Comparison of ENCODE assay signal across 7 cellular contexts in the genomic region with DNA sequence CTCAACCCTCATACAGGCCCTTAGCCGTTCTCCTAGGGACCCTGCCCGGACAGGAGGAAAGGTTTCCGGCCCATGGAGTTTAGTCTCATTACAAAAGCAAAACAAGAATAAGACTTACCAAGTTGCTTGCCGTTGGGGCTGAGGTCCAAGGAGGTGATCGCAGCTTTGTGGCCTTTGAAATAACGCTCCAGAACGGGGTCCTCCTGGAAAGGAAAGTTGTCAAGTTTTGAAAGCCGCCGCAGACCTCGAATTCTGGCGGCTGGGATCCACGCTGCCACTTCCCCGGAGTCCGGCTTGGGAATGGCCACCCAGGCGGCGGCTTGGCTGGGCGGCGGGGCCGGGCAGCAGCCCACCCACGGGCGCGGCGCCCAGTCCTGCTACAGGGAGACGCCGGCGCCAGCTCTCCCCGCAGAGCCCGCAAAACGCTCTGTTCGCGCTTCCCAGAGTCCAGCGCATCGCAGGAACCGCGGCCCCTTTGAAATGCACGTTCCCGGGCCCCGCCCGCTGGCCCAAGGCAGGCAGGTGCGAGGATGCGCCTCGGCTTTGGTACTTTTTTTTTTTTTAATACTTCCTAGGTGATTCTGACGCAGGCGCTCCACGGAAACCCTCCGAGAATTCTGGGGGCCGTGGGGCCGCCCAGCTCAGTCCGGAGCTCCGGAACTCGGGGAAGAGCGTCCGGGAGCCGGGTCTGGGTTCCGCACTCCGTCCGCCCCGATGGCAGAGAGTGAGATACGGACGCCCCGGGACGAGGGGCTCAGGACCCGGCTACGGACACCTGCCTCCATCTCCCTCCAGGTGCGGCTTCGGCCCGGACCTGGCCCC. TPM values are rescaled to one million over a fixed set of nuclear protein-coding genes. Genes with fewer than 3 reads are reported as not detected.
A peak's percentile ranks its signal among the peaks of the same experiment; 100 is the strongest.
DNase-seq lines count a peak whose midpoint lies in the region; ATAC-seq and TF ChIP-seq lines count a peak whose summit lies in the region.

No MANE protein-coding gene starts in this region.

- intact Hi-C loops in HCT116 (cut with micrococcal nuclease): loop anchor here (2.0 to 5.0 kb wide), 3 partner anchors 173 to 1413 kb away; a partner anchor contains a TSS

- TF ChIP-seq RAD21 in HCT116 (IDR thresholded peaks at IDR 0.05; ENCODE audit: low read depth): no peak

- H3K36me3 ChIP-seq in HCT116 (ENCODE audit: control insufficient read depth in 1 of 2, insufficient read depth in 2 of 2, low read length in 2 of 2) (peaks cover 0 to 2% of the 10 kb centered on the region in 2 experiments; a peak in 2 of 4 replicates), MG63 (peaks cover 12% of the 10 kb centered on the region), mesodermal cell (ENCODE audit: control insufficient read depth, insufficient read depth, low read length) (peaks cover 26% of the 10 kb centered on the region)

- peaks cover 4 to 17% of the 10 kb centered on the region in 2 experiments; a peak in 3 of 4 replicates for H3K4me1 ChIP-seq in HCT116 (ENCODE audit: control insufficient read depth in 1 of 2, insufficient read depth in 2 of 2, low read length in 2 of 2)
- H3K4me1 ChIP-seq in mesodermal cell (ENCODE audit: control insufficient read depth, insufficient read depth, low read length, poor library complexity, severe bottlenecking): peaks cover 5% of the 10 kb centered on the region

- CTCF ChIA-PET in HCT116 (lab: Charles Lee): interaction anchor here (0.8 to 2.6 kb wide), 7 partner anchors 12 to 508 kb away, joined by 3 to 10 read pairs (median 6); no protein-coding TSS in a partner anchor

- peak overlapping the region; percentile 71 for H3K9ac ChIP-seq in HCT116 (ENCODE audit: low read length)

- 0 to 1% methylated on average over 39 to 58 of the region's 67 CpGs for WGBS in mesodermal cell (ENCODE audit: insufficient coverage in 2 of 2), 2 experiments

- TF ChIP-seq CTCF in HCT116 (IDR thresholded peaks at IDR 0.05 in 2 of 3, conservative IDR thresholded peaks at IDR 0.05 in 1 of 3; ENCODE audit: borderline replicate concordance in 1 of 3, insufficient read depth in 1 of 3, low read depth in 2 of 3, low read length in 2 of 3): no peak; a peak in 1 of 6 replicates

- peaks cover 18% of the 10 kb centered on the region for H3K79me2 ChIP-seq in HCT116 (ENCODE audit: insufficient read depth, low read length)

- H3K9me2 ChIP-seq in HCT116 (ENCODE audit: insufficient read depth): no peaks in the 10 kb centered on the region

- H2AFZ ChIP-seq in HCT116 (ENCODE audit: low read depth, low read length, poor library complexity, severe bottlenecking): no peak overlapping the region

- POLR2A ChIA-PET in HCT116 (lab: Charles Lee): interaction anchor here (1.6 kb wide), 1 partner anchor 173 kb away, joined by 5 read pairs; a partner anchor contains a TSS

- no peak for TF ChIP-seq POLR2A in HCT116 (IDR thresholded peaks at IDR 0.05; ENCODE audit: borderline replicate concordance, extremely low read depth, insufficient read depth, insufficient read length)

- H3K27ac ChIP-seq in HCT116 (ENCODE audit: low read depth, low read length): peak overlapping the region; percentile 72
- peak overlapping the region; percentile 77 for H3K27ac ChIP-seq in mesodermal cell (ENCODE audit: low read depth, low read length, severe bottlenecking)

- H3K9me3 ChIP-seq in HCT116 (ENCODE audit: control insufficient read depth in 1 of 2, insufficient read depth in 1 of 2, low read depth in 1 of 2, low read length in 2 of 2) (no peaks in the 10 kb centered on the region), MG63 (no peaks in the 10 kb centered on the region), mesodermal cell (ENCODE audit: control insufficient read depth, low read length) (no peaks in the 10 kb centered on the region)

- DNase-seq in HCT116 (ENCODE audit: low read depth, low spot score) (no peak), MG63 (peak; percentile 58)
- DNase-seq in activated CD4-positive, alpha-beta T cell treated with anti-CD3 and anti-CD28 coated beads, Interleukin-2, amount 50 U/mL, for 1 hour: peak; percentile 37
- peak; percentile 16 for DNase-seq in effector CD8-positive, alpha-beta T cell (lab: John Stamatoyannopoulos, UW)
- DNase-seq in stimulated activated CD8-positive, alpha-beta memory T cell treated with anti-CD3 and anti-CD28 coated beads, Interleukin-4, amount 100 ng/mL, for 24 hours (ENCODE audit: low read depth): peak; percentile 24

- H3K4me3 ChIP-seq in HCT116 (replicated peaks in 1 of 2; ENCODE audit: low read depth in 1 of 2, low read length in 2 of 2): peak overlapping the region; percentile 81 to 86
- H3K4me3 ChIP-seq in MG63: peak overlapping the region; percentile 96
- peak overlapping the region; percentile 96 for H3K4me3 ChIP-seq in mesodermal cell (ENCODE audit: extremely low read depth, insufficient read depth, low read length, poor library complexity, severe bottlenecking)

- RAD21 ChIA-PET in HCT116 (lab: Charles Lee; ENCODE audit: low non-redundant PET in 1 of 2, low total read pairs in 2 of 2, uncharacterized antibody in 2 of 2, unreplicated experiment in 2 of 2): interaction anchor here in 1 of 2 experiments (1.0 kb wide), 1 partner anchor 506 kb away, joined by 4 read pairs; no protein-coding TSS in a partner anchor

- no peaks in the 10 kb centered on the region for H4K20me1 ChIP-seq in HCT116 (ENCODE audit: insufficient read depth)

- ATAC-seq in GM18499 (IDR thresholded peaks at IDR 0.05; ENCODE audit: insufficient read depth, unreplicated experiment) (peak; percentile 16), HCT116 (peak; percentile 48)

- BruUV-seq in HCT116 (replicated peaks; lab: Mats Ljungman, UMichigan): no TSS peak

- H3K27me3 ChIP-seq in HCT116 (ENCODE audit: insufficient read depth, low read length) (no peaks in the 10 kb centered on the region), MG63 (no peaks in the 10 kb centered on the region)

- peak overlapping the region; percentile 85 for H3K4me2 ChIP-seq in HCT116 (ENCODE audit: low read length)

TF ChIP-seq in HCT116, 20 proteins besides CTCF, POLR2A, EP300 and RAD21 (continues in another document):
- TF ChIP-seq, protein P1, sequence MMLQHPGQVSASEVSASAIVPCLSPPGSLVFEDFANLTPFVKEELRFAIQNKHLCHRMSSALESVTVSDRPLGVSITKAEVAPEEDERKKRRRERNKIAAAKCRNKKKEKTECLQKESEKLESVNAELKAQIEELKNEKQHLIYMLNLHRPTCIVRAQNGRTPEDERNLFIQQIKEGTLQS (IDR thresholded peaks at IDR 0.05): no peak
- no peak for TF ChIP-seq EZH2 (IDR thresholded peaks at IDR 0.05)
- no peak; the same call in 1 of the 2 replicates for TF ChIP-seq CBX3 (IDR thresholded peaks at IDR 0.05; ENCODE audit: low read depth)
- TF ChIP-seq EZH2phosphoT487 (IDR thresholded peaks at IDR 0.05; ENCODE audit: borderline replicate concordance): no peak
- 0 out of 2 replicates have a peak, but pooled peaks have one; percentile 29 for TF ChIP-seq ZFX (IDR thresholded peaks at IDR 0.05)
- TF ChIP-seq ZNF274 (IDR thresholded peaks at IDR 0.05; ENCODE audit: low read depth, low read length): no peak
- TF ChIP-seq CEBPB (IDR thresholded peaks at IDR 0.05; ENCODE audit: low read depth): no peak
- no peak for TF ChIP-seq YY1 (IDR thresholded peaks at IDR 0.05; ENCODE audit: extremely low read depth, insufficient replicate concordance, low read depth, low read length)
- TF ChIP-seq, protein P2, sequence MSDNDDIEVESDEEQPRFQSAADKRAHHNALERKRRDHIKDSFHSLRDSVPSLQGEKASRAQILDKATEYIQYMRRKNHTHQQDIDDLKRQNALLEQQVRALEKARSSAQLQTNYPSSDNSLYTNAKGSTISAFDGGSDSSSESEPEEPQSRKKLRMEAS (IDR thresholded peaks at IDR 0.05): peak; percentile 76
- TF ChIP-seq TCF7L2 (IDR thresholded peaks at IDR 0.05; ENCODE audit: borderline replicate concordance, extremely low read depth, insufficient read depth, insufficient read length): peak; percentile 92
- TF ChIP-seq JUND (IDR thresholded peaks at IDR 0.05): no peak
- TF ChIP-seq FOSL1 (IDR thresholded peaks at IDR 0.05; ENCODE audit: low read depth): no peak
- no peak for TF ChIP-seq EGR1 (IDR thresholded peaks at IDR 0.05; ENCODE audit: low read depth)
- TF ChIP-seq, protein P3, sequence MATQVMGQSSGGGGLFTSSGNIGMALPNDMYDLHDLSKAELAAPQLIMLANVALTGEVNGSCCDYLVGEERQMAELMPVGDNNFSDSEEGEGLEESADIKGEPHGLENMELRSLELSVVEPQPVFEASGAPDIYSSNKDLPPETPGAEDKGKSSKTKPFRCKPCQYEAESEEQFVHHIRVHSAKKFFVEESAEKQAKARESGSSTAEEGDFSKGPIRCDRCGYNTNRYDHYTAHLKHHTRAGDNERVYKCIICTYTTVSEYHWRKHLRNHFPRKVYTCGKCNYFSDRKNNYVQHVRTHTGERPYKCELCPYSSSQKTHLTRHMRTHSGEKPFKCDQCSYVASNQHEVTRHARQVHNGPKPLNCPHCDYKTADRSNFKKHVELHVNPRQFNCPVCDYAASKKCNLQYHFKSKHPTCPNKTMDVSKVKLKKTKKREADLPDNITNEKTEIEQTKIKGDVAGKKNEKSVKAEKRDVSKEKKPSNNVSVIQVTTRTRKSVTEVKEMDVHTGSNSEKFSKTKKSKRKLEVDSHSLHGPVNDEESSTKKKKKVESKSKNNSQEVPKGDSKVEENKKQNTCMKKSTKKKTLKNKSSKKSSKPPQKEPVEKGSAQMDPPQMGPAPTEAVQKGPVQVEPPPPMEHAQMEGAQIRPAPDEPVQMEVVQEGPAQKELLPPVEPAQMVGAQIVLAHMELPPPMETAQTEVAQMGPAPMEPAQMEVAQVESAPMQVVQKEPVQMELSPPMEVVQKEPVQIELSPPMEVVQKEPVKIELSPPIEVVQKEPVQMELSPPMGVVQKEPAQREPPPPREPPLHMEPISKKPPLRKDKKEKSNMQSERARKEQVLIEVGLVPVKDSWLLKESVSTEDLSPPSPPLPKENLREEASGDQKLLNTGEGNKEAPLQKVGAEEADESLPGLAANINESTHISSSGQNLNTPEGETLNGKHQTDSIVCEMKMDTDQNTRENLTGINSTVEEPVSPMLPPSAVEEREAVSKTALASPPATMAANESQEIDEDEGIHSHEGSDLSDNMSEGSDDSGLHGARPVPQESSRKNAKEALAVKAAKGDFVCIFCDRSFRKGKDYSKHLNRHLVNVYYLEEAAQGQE (IDR thresholded peaks at IDR 0.05; ENCODE audit: low read depth): no peak
- peak; percentile 4; the same call in 1 of the 2 replicates for TF ChIP-seq SP1 (IDR thresholded peaks at IDR 0.05; ENCODE audit: low read depth)
- no peak for TF ChIP-seq POLR2AphosphoS5 (IDR thresholded peaks at IDR 0.05; ENCODE audit: low read depth, low read length)

RNA-seq across cellular contexts. Expression of a gene that starts 0.6 kb away (rescaled TPM):
- total RNA-seq in HCT116 (2021; ENCODE audit: unreplicated experiment): 2.8 TPM
- 0.60 and 0.77 TPM in 2 replicates for polyA plus RNA-seq in HCT116 (2012)
- 3.5 and 5.3 TPM in 2 replicates for total RNA-seq in MG63 (2014; rRNA removed; shearing (Covaris generic); ENCODE audit: low replicate concordance)
- 4.2 TPM for polyA plus RNA-seq in mesodermal cell (2013, experiment 1 of 2)
- 5.3 TPM for polyA plus RNA-seq in mesodermal cell (2013, experiment 2 of 2)

RNA-seq across cellular contexts. Expression of a gene that starts 0.6 kb away (rescaled TPM):
- total RNA-seq in HCT116 (2021; ENCODE audit: unreplicated experiment): 14.3 TPM
- 7.2 and 8.6 TPM in 2 replicates for polyA plus RNA-seq in HCT116 (2012)
- 6.9 and 11.8 TPM in 2 replicates for total RNA-seq in MG63 (2014; rRNA removed; shearing (Covaris generic); ENCODE audit: low replicate concordance)
- 38.1 TPM for polyA plus RNA-seq in mesodermal cell (2013, experiment 1 of 2)
- polyA plus RNA-seq in mesodermal cell (2013, experiment 2 of 2): 37.1 TPM
